In genomic region chr11:26569646-26570045, GRCh38 we compare ENCODE assay signal across 22 cellular contexts. TPM values are rescaled to one million over a fixed set of nuclear protein-coding genes. Genes with fewer than 3 reads are reported as not detected.
"Had no signal": no experiment of that assay in that cellular context is flagged by ENCODE, and none has a peak within 500 bp of the region (broad histone marks: within the 10 kb centered on the region; RNA-seq: fewer than 3 reads in every experiment).

No MANE protein-coding gene starts in this region.

- DNase-seq: activated CD4-positive, alpha-beta memory T cell treated with anti-CD3 and anti-CD28 coated beads, Interleukin-2, amount 10 ng/mL, durations not matched to agents 7 days and 5 days; activated CD4-positive, alpha-beta T cell treated with anti-CD3 and anti-CD28 coated beads, Interleukin-2, amount 50 U/mL, for 1 hour; activated CD4-positive, CD25-positive, alpha-beta regulatory T cell; activated gamma-delta T cell; activated naive CD4-positive, alpha-beta T cell treated with anti-CD3 and anti-CD28 coated beads for 36 hours; activated naive CD8-positive, alpha-beta T cell treated with anti-CD3 and anti-CD28 coated beads for 36 hours; activated T-cell treated with anti-CD3 and anti-CD28 coated beads for 4 hours; activated T-cell treated with anti-CD3 and anti-CD28 coated beads, Interleukin-2, amount 50 U/mL, for 48 hours; MG63; NCI-H1105; NCI-H1436; NCI-H1694 treated with DMSO at 0.1 percent for 48 hours; NCI-H2029 treated with DMSO at 0.1 percent for 48 hours; NCI-H345; NCI-H510A; NCI-H69; SIG-M5; T-helper 17 cell; T-helper 9 cell had no signal

- H3K27ac Mint-ChIP-seq: activated CD4-positive, alpha-beta memory T cell treated with anti-CD3 and anti-CD28 coated beads, Interleukin-2, amount 10 ng/mL, durations not matched to agents 7 days and 5 days; activated naive CD4-positive, alpha-beta T cell treated with anti-CD3 and anti-CD28 coated beads for 36 hours; activated naive CD8-positive, alpha-beta T cell treated with anti-CD3 and anti-CD28 coated beads for 36 hours; activated T-helper 17 cell treated with anti-CD3 and anti-CD28 coated beads, Interleukin-2, amount 50 U/mL, for 72 hours; T-helper 17 cell had no signal

- H3K4me3 Mint-ChIP-seq: activated CD4-positive, alpha-beta memory T cell treated with anti-CD3 and anti-CD28 coated beads, Interleukin-2, amount 10 ng/mL, durations not matched to agents 7 days and 5 days; activated naive CD4-positive, alpha-beta T cell treated with anti-CD3 and anti-CD28 coated beads for 36 hours; activated naive CD8-positive, alpha-beta T cell treated with anti-CD3 and anti-CD28 coated beads for 36 hours; activated T-helper 17 cell treated with anti-CD3 and anti-CD28 coated beads, Interleukin-2, amount 50 U/mL, for 72 hours; T-helper 17 cell had no signal

- H3K4me3 ChIP-seq: MG63 had no signal

- H3K36me3 Mint-ChIP-seq: activated naive CD8-positive, alpha-beta T cell treated with anti-CD3 and anti-CD28 coated beads for 36 hours had no signal

- H3K9me3 Mint-ChIP-seq: activated naive CD8-positive, alpha-beta T cell treated with anti-CD3 and anti-CD28 coated beads for 36 hours; activated T-helper 17 cell treated with anti-CD3 and anti-CD28 coated beads, Interleukin-2, amount 50 U/mL, for 72 hours had no signal

- H3K9me3 ChIP-seq: MG63 had no signal

- H3K27me3 ChIP-seq: MG63 had no signal

- H3K4me1 Mint-ChIP-seq: activated CD4-positive, alpha-beta memory T cell treated with anti-CD3 and anti-CD28 coated beads, Interleukin-2, amount 10 ng/mL, durations not matched to agents 7 days and 5 days; activated naive CD8-positive, alpha-beta T cell treated with anti-CD3 and anti-CD28 coated beads for 36 hours; activated T-helper 17 cell treated with anti-CD3 and anti-CD28 coated beads, Interleukin-2, amount 50 U/mL, for 72 hours; T-helper 17 cell had no signal

- H3K36me3 ChIP-seq: MG63 had no signal

- H3K27me3 Mint-ChIP-seq: activated CD4-positive, alpha-beta memory T cell treated with anti-CD3 and anti-CD28 coated beads, Interleukin-2, amount 10 ng/mL, durations not matched to agents 7 days and 5 days; activated naive CD8-positive, alpha-beta T cell treated with anti-CD3 and anti-CD28 coated beads for 36 hours; activated T-helper 17 cell treated with anti-CD3 and anti-CD28 coated beads, Interleukin-2, amount 50 U/mL, for 72 hours; T-helper 17 cell had no signal

RNA-seq across cellular contexts. Expression of gene MUC15, which starts 2.4 kb away (rescaled TPM):
- total RNA-seq: activated CD4-positive, alpha-beta memory T cell treated with anti-CD3 and anti-CD28 coated beads, Interleukin-2, amount 10 ng/mL, durations not matched to agents 7 days and 5 days; activated CD8-positive, alpha-beta memory T cell treated with anti-CD3 and anti-CD28 coated beads for 36 hours; activated naive CD4-positive, alpha-beta T cell treated with anti-CD3 and anti-CD28 coated beads for 36 hours; activated naive CD8-positive, alpha-beta T cell treated with anti-CD3 and anti-CD28 coated beads for 36 hours; activated T-helper 17 cell treated with anti-CD3 and anti-CD28 coated beads, Interleukin-2, amount 50 U/mL, for 72 hours; cardiac septum; T-helper 17 cell had no signal
